ENCODE assay signal across 14 cellular contexts in the genomic region with DNA sequence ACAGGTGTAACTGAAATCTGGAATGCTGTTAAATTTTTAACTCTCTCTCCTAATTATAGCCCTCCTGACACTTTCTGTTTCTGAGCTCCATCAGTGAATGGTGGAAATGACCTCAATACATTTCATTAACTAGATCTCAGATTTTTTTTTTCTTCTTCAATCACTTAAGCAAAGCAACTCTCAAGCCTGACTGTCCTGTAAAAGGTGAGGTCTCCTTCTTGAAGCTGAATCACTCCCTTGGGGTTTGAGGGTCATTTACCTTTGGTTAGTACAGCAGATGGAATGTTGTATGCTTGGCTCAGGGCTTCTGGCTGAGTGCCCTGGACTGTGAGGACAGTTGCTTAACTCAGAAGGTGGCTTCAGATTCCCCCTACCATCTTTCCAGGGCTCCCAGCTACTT.
DNase-seq lines count a peak whose midpoint lies in the region; ATAC-seq and TF ChIP-seq lines count a peak whose summit lies in the region.
"Had no signal": no experiment of that assay in that cellular context is flagged by ENCODE, and none has a peak within 500 bp of the region (broad histone marks: within the 10 kb centered on the region; RNA-seq: fewer than 3 reads in every experiment).

No MANE protein-coding gene starts in this region.

- POLR2A ChIA-PET in A673 (lab: Charles Lee; ENCODE audit: low non-redundant PET): no interaction called here

- no peak overlapping the region for H2AK5ac ChIP-seq in mesendoderm (ENCODE audit: low read length)

- no peak overlapping the region for H3K9ac ChIP-seq in mesendoderm (ENCODE audit: low read length)

- ATAC-seq in GM21528 (IDR thresholded peaks at IDR 0.05; ENCODE audit: low FRiP score, unreplicated experiment): peak; percentile 42
- ATAC-seq: K562, T-helper 17 cell had no signal

- H3K4me1 ChIP-seq in A673 (ENCODE audit: insufficient read depth, low read length, poor library complexity, severe bottlenecking) (peaks cover 67% of the 10 kb centered on the region), mesendoderm (ENCODE audit: control insufficient read depth, low read depth, low read length) (no peaks in the 10 kb centered on the region)
- H3K4me1 ChIP-seq: thyroid gland had no signal

- no peak overlapping the region for H4K5ac ChIP-seq in mesendoderm (ENCODE audit: low read length)

- intact Hi-C loops in A673 (cut with micrococcal nuclease; ENCODE audit: unreplicated experiment): no loop called here

- H3K4me3 ChIP-seq in A673 (ENCODE audit: low read depth, low read length, poor library complexity, severe bottlenecking) (no peak overlapping the region), mesendoderm (ENCODE audit: low read length) (no peak overlapping the region)
- H3K4me3 ChIP-seq: K562, spleen, thyroid gland had no signal

- H3K9me3 ChIP-seq in A673 (ENCODE audit: low read depth, low read length, poor library complexity, severe bottlenecking): no peaks in the 10 kb centered on the region
- H3K9me3 ChIP-seq: spleen, thyroid gland had no signal

- no peak overlapping the region for H4K8ac ChIP-seq in mesendoderm (ENCODE audit: low read depth, low read length)

- no peak overlapping the region for H2BK120ac ChIP-seq in mesendoderm (ENCODE audit: low read depth, low read length)

- no peak overlapping the region for H3K56ac ChIP-seq in mesendoderm (ENCODE audit: low read length)

- H3K18ac ChIP-seq in mesendoderm (ENCODE audit: low read length): no peak overlapping the region

- H3K27me3 ChIP-seq in A673 (replicated peaks; ENCODE audit: insufficient read depth, low read depth, low read length, poor library complexity): no peaks in the 10 kb centered on the region
- no peaks in the 10 kb centered on the region for H3K27me3 ChIP-seq in mesendoderm (ENCODE audit: insufficient read depth, low read length, poor library complexity)
- H3K27me3 ChIP-seq: thyroid gland had no signal

- H3K27ac ChIP-seq in A673 (ENCODE audit: low read depth, low read length, poor library complexity, severe bottlenecking) (peak overlapping the region; percentile 100), mesendoderm (ENCODE audit: low read depth, low read length) (no peak overlapping the region)
- H3K27ac ChIP-seq: spleen, thyroid gland had no signal

- DNase-seq in A673 (ENCODE audit: low spot score): peak; percentile 54
- peak; percentile 10 for DNase-seq in LoVo (ENCODE audit: low spot score)
- peak; percentile 95 for DNase-seq in cerebellar cortex (ENCODE audit: low spot score)
- DNase-seq in mesendoderm: no peak
- no peak for DNase-seq in hepatic stellate cell (ENCODE audit: low spot score)
- DNase-seq in stimulated activated CD4-positive, alpha-beta T cell treated with anti-CD3 and anti-CD28 coated beads, Interleukin-4, amount 100 ng/mL, for 1 hour: no peak
- no peak for DNase-seq in HuH-7 (ENCODE audit: low spot score)
- DNase-seq: activated naive CD4-positive, alpha-beta T cell treated with anti-CD3 and anti-CD28 coated beads, Interleukin-2, amount 50 U/mL, for 16 hours; foreskin melanocyte; spleen; T-helper 17 cell; thyroid gland had no signal

- H2BK5ac ChIP-seq in mesendoderm (ENCODE audit: low read length): no peak overlapping the region

- H3K79me2 ChIP-seq in mesendoderm (ENCODE audit: control insufficient read depth, insufficient read depth, low read length): no peaks in the 10 kb centered on the region

- no TSS peak for BruUV-seq in A673 (replicated peaks; lab: Mats Ljungman, UMichigan)

- no peak overlapping the region for H3K4me2 ChIP-seq in mesendoderm (ENCODE audit: low read length)

- no peak for TF ChIP-seq CTCF in A673 (conservative IDR thresholded peaks at IDR 0.05; ENCODE audit: low read depth, low read length)

- no peaks in the 10 kb centered on the region for H3K79me1 ChIP-seq in mesendoderm (ENCODE audit: low read length)

- H2BK15ac ChIP-seq in mesendoderm (replicated peaks; ENCODE audit: low read depth): no peak overlapping the region

- CTCF ChIA-PET in A673 (lab: Charles Lee): no interaction called here

- H3K4ac ChIP-seq in mesendoderm (ENCODE audit: low read depth, low read length): no peak overlapping the region

- peaks cover 21% of the 10 kb centered on the region for H3K36me3 ChIP-seq in A673 (ENCODE audit: insufficient read depth, low read length, poor library complexity, severe bottlenecking)
- no peaks in the 10 kb centered on the region for H3K36me3 ChIP-seq in mesendoderm (ENCODE audit: control insufficient read depth, insufficient read depth, low read length)
- H3K36me3 ChIP-seq: spleen, thyroid gland had no signal

- H3K23ac ChIP-seq in mesendoderm (ENCODE audit: low read length): no peak overlapping the region

Comparison
In these comparisons a context has a peak if more than half of its experiments do, and no peak if none do; other contexts are left out.
1. DNase-seq: peak in A673 (single experiment), LoVo (single experiment) and cerebellar cortex (single experiment); none in mesendoderm (single experiment), hepatic stellate cell (single experiment), stimulated activated CD4-positive, alpha-beta T cell treated with anti-CD3 and anti-CD28 coated beads, Interleukin-4, amount 100 ng/mL, for 1 hour (single experiment) and HuH-7 (single experiment).